2 cellular contexts compared by ENCODE assay signal in genomic region chr4:162787120-162787519, GRCh38.
TF ChIP-seq lines count a peak whose summit lies in the region.

No MANE protein-coding gene starts in this region.

TF ChIP-seq in HepG2, 621 proteins besides CTCF, POLR2A, EP300 and RAD21:
- peak in 1 of 2 experiments; percentile 60; a peak in 2 of 4 replicates for TF ChIP-seq MAFK (conservative IDR thresholded peaks at IDR 0.05 in 1 of 2, IDR thresholded peaks at IDR 0.05 in 1 of 2; ENCODE audit: low read length in 2 of 2)
- no peak for TF ChIP-seq SRSF1 (optimal IDR thresholded peaks at IDR 0.05; ENCODE audit: low read depth, low read length)
- peak; percentile 51; the same call in 1 of the 2 replicates for TF ChIP-seq MAFF (IDR thresholded peaks at IDR 0.05; ENCODE audit: low read depth, low read length)
- no peak for TF ChIP-seq NFE2 (CRISPR knock-in tag; IDR thresholded peaks at IDR 0.05)

TF ChIP-seq in IMR-90, 13 proteins besides CTCF, POLR2A, EP300 and RAD21 (continued from another document):
- TF ChIP-seq CHD1 (IDR thresholded peaks at IDR 0.05; ENCODE audit: low read depth, low read length) = no peak
